ENCODE assay signal across 1 cellular context in the genomic region with DNA sequence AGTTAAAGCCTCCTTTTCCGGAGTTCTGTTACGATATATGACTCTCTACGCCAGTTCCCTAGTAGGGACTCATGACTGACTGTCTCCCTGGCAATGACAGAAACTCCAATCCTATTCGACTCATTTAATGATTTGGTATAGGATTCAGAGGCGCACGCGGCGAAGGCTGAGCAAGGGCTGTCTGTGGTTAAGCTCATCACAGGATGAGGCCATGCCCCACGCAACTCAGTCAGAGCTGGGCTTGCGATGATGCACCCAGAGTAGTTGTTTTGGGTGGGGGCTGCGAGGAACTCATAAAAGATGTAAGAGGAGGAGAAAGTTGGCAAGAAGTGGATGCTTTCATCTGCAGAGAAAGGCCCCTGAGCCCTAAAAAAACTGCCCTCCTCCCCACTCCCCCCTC.
TF ChIP-seq lines count a peak whose summit lies in the region.

No MANE protein-coding gene starts in this region.

TF ChIP-seq in A549, 52 proteins besides CTCF, POLR2A, EP300 and RAD21 (continued from another document):
- TF ChIP-seq, protein P1, sequence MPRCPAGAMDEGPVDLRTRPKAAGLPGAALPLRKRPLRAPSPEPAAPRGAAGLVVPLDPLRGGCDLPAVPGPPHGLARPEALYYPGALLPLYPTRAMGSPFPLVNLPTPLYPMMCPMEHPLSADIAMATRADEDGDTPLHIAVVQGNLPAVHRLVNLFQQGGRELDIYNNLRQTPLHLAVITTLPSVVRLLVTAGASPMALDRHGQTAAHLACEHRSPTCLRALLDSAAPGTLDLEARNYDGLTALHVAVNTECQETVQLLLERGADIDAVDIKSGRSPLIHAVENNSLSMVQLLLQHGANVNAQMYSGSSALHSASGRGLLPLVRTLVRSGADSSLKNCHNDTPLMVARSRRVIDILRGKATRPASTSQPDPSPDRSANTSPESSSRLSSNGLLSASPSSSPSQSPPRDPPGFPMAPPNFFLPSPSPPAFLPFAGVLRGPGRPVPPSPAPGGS (IDR thresholded peaks at IDR 0.05), result no peak
- no peak for TF ChIP-seq RCOR1 (IDR thresholded peaks at IDR 0.05; ENCODE audit: low read depth, low read length)
